ENCODE assay signal across 8 cellular contexts in genomic region chr4:127622923-127623754, GRCh38. TPM values are rescaled to one million over a fixed set of nuclear protein-coding genes. Genes with fewer than 3 reads are reported as not detected.
DNase-seq lines count a peak whose midpoint lies in the region; ATAC-seq, FAIRE-seq and TF ChIP-seq lines count a peak whose summit lies in the region.

No MANE protein-coding gene starts in this region.

- H3K27me3 ChIP-seq in Panc1 (ENCODE audit: control insufficient read depth, insufficient read depth, low read length) (peaks cover 3% of the 10 kb centered on the region; the same call in 1 of the 2 replicates), mucosa of stomach (ENCODE audit: control insufficient read depth, insufficient read depth, low read length) (peaks cover 24% of the 10 kb centered on the region)

- under 1% methylated on average over 80 of the region's 80 CpGs for WGBS in urinary bladder

- ATAC-seq in GM21423 (IDR thresholded peaks at IDR 0.05; ENCODE audit: unreplicated experiment) (peak; percentile 47), Panc1 (peak; percentile 99)

- no TSS peak for BruUV-seq in Panc1 (replicated peaks; lab: Mats Ljungman, UMichigan)

- FAIRE-seq in RCC 7860 (lab: Jason Lieb, UNC), result no peak

- intact Hi-C loops in CD14-positive monocyte (cut with micrococcal nuclease) (no loop called here), Panc1 (cut with micrococcal nuclease; ENCODE audit: unreplicated experiment) (no loop called here)

- peak; percentile 25 for TF ChIP-seq CTCF in CD14-positive monocyte (IDR thresholded peaks at IDR 0.05)
- TF ChIP-seq CTCF in Panc1 (IDR thresholded peaks at IDR 0.05), result peak; percentile 59
- TF ChIP-seq CTCF in epithelial cell of proximal tubule (conservative IDR thresholded peaks at IDR 0.05; ENCODE audit: low read depth, low read length), result peak; percentile 31

- H3K4me3 Mint-ChIP-seq in CD14-positive monocyte, result peak overlapping the region; percentile 75 to 90

- POLR2A ChIA-PET in Panc1 (lab: Charles Lee), result no interaction called here

- H3K27ac ChIP-seq in Panc1 (ENCODE audit: low read length), result no peak overlapping the region
- H3K27ac ChIP-seq in urinary bladder (ENCODE audit: low read depth), result no peak overlapping the region

- no peak overlapping the region for H3K27ac Mint-ChIP-seq in CD14-positive monocyte

- H3K36me3 ChIP-seq in Panc1 (ENCODE audit: control insufficient read depth, insufficient read depth, low read length) (no peaks in the 10 kb centered on the region), mucosa of stomach (ENCODE audit: control insufficient read depth, insufficient read depth, low read length) (no peaks in the 10 kb centered on the region), urinary bladder (ENCODE audit: insufficient read depth) (no peaks in the 10 kb centered on the region)

- peak overlapping the region; percentile 51 to 68 for H3K4me3 ChIP-seq in Panc1 (ENCODE audit: low read depth in 2 of 2, low read length in 2 of 2)
- H3K4me3 ChIP-seq in epithelial cell of proximal tubule (ENCODE audit: low read depth, low read length), result peak overlapping the region; percentile 79
- H3K4me3 ChIP-seq in mucosa of stomach (ENCODE audit: low read length), result peak overlapping the region; percentile 1
- peak overlapping the region; percentile 54 for H3K4me3 ChIP-seq in urinary bladder (ENCODE audit: low read depth, low read length)

- H3K4me1 ChIP-seq in Panc1 (ENCODE audit: control insufficient read depth, insufficient read depth, low read length) (no peaks in the 10 kb centered on the region), mucosa of stomach (ENCODE audit: control insufficient read depth, insufficient read depth, low read length) (peaks cover 13% of the 10 kb centered on the region), urinary bladder (ENCODE audit: insufficient read depth) (no peaks in the 10 kb centered on the region)

- in situ Hi-C loops in Panc1 (cut with HindIII; ENCODE audit: low pct_unique_long_range_greater_than_20kb, low sequenced_read_pairs), result no loop called here

- H3K4me1 Mint-ChIP-seq in CD14-positive monocyte, result peaks cover 13% of the 10 kb centered on the region

- peaks cover 42 to 70% (median 55%) of the 10 kb centered on the region in 3 donors for H3K27me3 Mint-ChIP-seq in CD14-positive monocyte (ENCODE audit: low read depth in 3 of 3)

- H3K9me3 ChIP-seq in Panc1 (ENCODE audit: control insufficient read depth, insufficient read depth, low read depth, low read length) (no peaks in the 10 kb centered on the region), mucosa of stomach (ENCODE audit: control insufficient read depth, low read length) (no peaks in the 10 kb centered on the region)

- peaks cover 0 to 6% (median 0%) of the 10 kb centered on the region in 7 donors for H3K9me3 Mint-ChIP-seq in CD14-positive monocyte

- CTCF ChIA-PET in Panc1 (lab: Charles Lee), result interaction anchor here (1.5 kb wide), 1 partner anchor 110 kb away, joined by 3 read pairs; no protein-coding TSS in a partner anchor

- DNase-seq in CD14-positive monocyte (ENCODE audit: low spot score), result no peak
- DNase-seq in Panc1 (ENCODE audit: low read depth, low spot score), result no peak
- DNase-seq in epithelial cell of proximal tubule (ENCODE audit: low read depth), result no peak
- no peak for DNase-seq in stimulated activated CD4-positive, alpha-beta T cell treated with anti-CD3 and anti-CD28 coated beads, Interleukin-1b, Interleukin-23, amount 100 ng/mL, for 48 hours
- no peak for DNase-seq in RCC 7860 (ENCODE audit: low spot score)

- peaks cover 0 to 5% of the 10 kb centered on the region in 2 donors for H3K36me3 Mint-ChIP-seq in CD14-positive monocyte

- H3K9ac ChIP-seq in mucosa of stomach (ENCODE audit: low read length), result peak overlapping the region; percentile 52

RNA-seq across cellular contexts. Expression of gene INTU, which starts 9.6 kb away (rescaled TPM):
- under 1 TPM in 1 of 2 donors, not detected in 1; 0.26 TPM for polyA plus RNA-seq in CD14-positive monocyte
- 3.7 TPM for total RNA-seq in Panc1 (2021; ENCODE audit: unreplicated experiment)
- 2.1 TPM for polyA plus RNA-seq in Panc1 (2012; ENCODE audit: insufficient read length)
- 1.6 and 4.3 TPM in 2 replicates for total RNA-seq in epithelial cell of proximal tubule
- total RNA-seq in urinary bladder, result 33.6 TPM
- 3.1 TPM for polyA plus RNA-seq in urinary bladder

Comparison
In these comparisons a context has a peak if more than half of its experiments do, and no peak if none do; other contexts are left out.
1. H3K4me3 ChIP-seq: peak in every context shown above with its lines; median percentile 79 in epithelial cell of proximal tubule; 60 in Panc1; 54 in urinary bladder; 1 in mucosa of stomach.